ENCODE assay signal across 16 cellular contexts in genomic region chr3:188706599-188706998, GRCh38.
"Had no signal": no experiment of that assay in that cellular context is flagged by ENCODE, and none has a peak within 500 bp of the region (broad histone marks: within the 10 kb centered on the region; RNA-seq: fewer than 3 reads in every experiment).

No MANE protein-coding gene starts in this region.

- H3K27me3 ChIP-seq: heart left ventricle, upper lobe of left lung had no signal

- H3K4me3 Mint-ChIP-seq: activated naive CD4-positive, alpha-beta T cell treated with anti-CD3 and anti-CD28 coated beads for 36 hours; activated naive CD8-positive, alpha-beta T cell treated with anti-CD3 and anti-CD28 coated beads, Interleukin-2, amount 50 U/mL, for 24 hours; activated T-helper 17 cell treated with anti-CD3 and anti-CD28 coated beads, Interleukin-2, amount 50 U/mL, for 72 hours; mesothelial cell of epicardium; stimulated activated naive CD8-positive, alpha-beta T cell treated with anti-CD3 and anti-CD28 coated beads, Interleukin-15, amount 100 ng/mL, for 72 hours had no signal

- H3K4me1 Mint-ChIP-seq: activated T-helper 17 cell treated with anti-CD3 and anti-CD28 coated beads, Interleukin-2, amount 50 U/mL, for 72 hours; stimulated activated naive CD8-positive, alpha-beta T cell treated with anti-CD3 and anti-CD28 coated beads, Interleukin-15, amount 100 ng/mL, for 72 hours had no signal

- H3K36me3 ChIP-seq: lower lobe of right lung, upper lobe of left lung had no signal

- H3K9me3 ChIP-seq: heart left ventricle, lower lobe of right lung, upper lobe of left lung had no signal

- H3K9me3 Mint-ChIP-seq: activated naive CD4-positive, alpha-beta T cell treated with anti-CD3 and anti-CD28 coated beads for 36 hours; activated naive CD8-positive, alpha-beta T cell treated with anti-CD3 and anti-CD28 coated beads, Interleukin-2, amount 50 U/mL, for 24 hours; activated T-helper 17 cell treated with anti-CD3 and anti-CD28 coated beads, Interleukin-2, amount 50 U/mL, for 72 hours; mesothelial cell of epicardium; stimulated activated naive CD8-positive, alpha-beta T cell treated with anti-CD3 and anti-CD28 coated beads, Interleukin-15, amount 100 ng/mL, for 72 hours had no signal

- DNase-seq: activated CD4-positive, alpha-beta T cell treated with anti-CD3 and anti-CD28 coated beads for 1 hour; activated CD4-positive, alpha-beta T cell treated with anti-CD3 and anti-CD28 coated beads, Interleukin-2, amount 50 U/mL, for 4 hours; activated naive CD4-positive, alpha-beta T cell treated with anti-CD3 and anti-CD28 coated beads for 36 hours; activated naive CD8-positive, alpha-beta T cell treated with anti-CD3 and anti-CD28 coated beads, Interleukin-2, amount 50 U/mL, for 24 hours; activated T-cell treated with anti-CD3 and anti-CD28 coated beads for 4 hours; foreskin melanocyte; heart left ventricle; left cardiac atrium; lower lobe of right lung; retina; small intestine; stimulated activated naive CD8-positive, alpha-beta T cell treated with anti-CD3 and anti-CD28 coated beads, Interleukin-15, amount 100 ng/mL, for 72 hours had no signal

- ATAC-seq: activated naive CD8-positive, alpha-beta T cell treated with anti-CD3 and anti-CD28 coated beads, Interleukin-2, amount 50 U/mL, for 24 hours; activated T-helper 17 cell treated with anti-CD3 and anti-CD28 coated beads, Interleukin-2, amount 50 U/mL, for 72 hours; left cardiac atrium; lower lobe of right lung; stimulated activated naive CD8-positive, alpha-beta T cell treated with anti-CD3 and anti-CD28 coated beads, Interleukin-15, amount 100 ng/mL, for 72 hours had no signal

- FAIRE-seq: colon, small intestine had no signal

- H3K27ac ChIP-seq: lower lobe of right lung, upper lobe of left lung had no signal

- H3K27ac Mint-ChIP-seq: activated naive CD4-positive, alpha-beta T cell treated with anti-CD3 and anti-CD28 coated beads for 36 hours; activated naive CD8-positive, alpha-beta T cell treated with anti-CD3 and anti-CD28 coated beads, Interleukin-2, amount 50 U/mL, for 24 hours; activated T-helper 17 cell treated with anti-CD3 and anti-CD28 coated beads, Interleukin-2, amount 50 U/mL, for 72 hours; mesothelial cell of epicardium had no signal

- H3K4me3 ChIP-seq: heart left ventricle, lower lobe of right lung, upper lobe of left lung had no signal
